34 cellular contexts compared by ENCODE assay signal in genomic region chr1:223291796-223292195, GRCh38.
"Had no signal": no experiment of that assay in that cellular context is flagged by ENCODE, and none has a peak within 500 bp of the region (broad histone marks: within the 10 kb centered on the region; RNA-seq: fewer than 3 reads in every experiment).

No MANE protein-coding gene starts in this region.

- H3K4me3 ChIP-seq: MG63 had no signal

- DNase-seq: Karpas-422, Kasumi-1, MG63, MM.1S, MV-4-11, NCI-H1048, NCI-H1092, NCI-H1092 treated with DMSO at 0.1 percent for 48 hours, NCI-H1105, NCI-H1105 treated with DMSO at 0.1 percent for 48 hours, NCI-H1417 treated with DMSO at 0.1 percent for 48 hours, NCI-H1436, NCI-H1436 treated with DMSO at 0.1 percent for 48 hours, NCI-H146, NCI-H1694, NCI-H1694 treated with DMSO at 0.1 percent for 48 hours, NCI-H187, NCI-H187 treated with DMSO at 0.1 percent for 48 hours, NCI-H1930, NCI-H2029, NCI-H2029 treated with DMSO at 0.1 percent for 48 hours, NCI-H2081, NCI-H2081 treated with DMSO at 0.1 percent for 48 hours, NCI-H2107, NCI-H2171, NCI-H2171 treated with DMSO at 0.1 percent for 48 hours, NCI-H2227 treated with DMSO at 0.1 percent for 48 hours, NCI-H226, NCI-H345, NCI-H446, NCI-H446 treated with DMSO at 0.1 percent for 48 hours, NCI-H510A, NCI-H510A treated with DMSO at 0.1 percent for 48 hours, NCI-H524 had no signal

- H3K9me3 ChIP-seq: MG63 had no signal

- H3K36me3 ChIP-seq: MG63 had no signal
